ENCODE assay signal across 34 cellular contexts in genomic region chr18:5110288-5110687, GRCh38.
"Had no signal": no experiment of that assay in that cellular context is flagged by ENCODE, and none has a peak within 500 bp of the region (broad histone marks: within the 10 kb centered on the region; RNA-seq: fewer than 3 reads in every experiment).

No MANE protein-coding gene starts in this region.

- H3K9ac ChIP-seq: KMS-11 had no signal

- H3K9me3 ChIP-seq: MG63 had no signal

- H3K4me3 ChIP-seq: MG63 had no signal

- H3K36me3 ChIP-seq: MG63 had no signal

- DNase-seq: Karpas-422, Kasumi-1, KG1, MG63, MM.1S, MV-4-11, NCI-H1048, NCI-H1092, NCI-H1092 treated with DMSO at 0.1 percent for 48 hours, NCI-H1105, NCI-H1105 treated with DMSO at 0.1 percent for 48 hours, NCI-H1417, NCI-H1417 treated with DMSO at 0.1 percent for 48 hours, NCI-H1436, NCI-H1436 treated with DMSO at 0.1 percent for 48 hours, NCI-H146, NCI-H1694, NCI-H1694 treated with DMSO at 0.1 percent for 48 hours, NCI-H187, NCI-H187 treated with DMSO at 0.1 percent for 48 hours, NCI-H1930, NCI-H2029, NCI-H2029 treated with DMSO at 0.1 percent for 48 hours, NCI-H2081, NCI-H2081 treated with DMSO at 0.1 percent for 48 hours, NCI-H2107, NCI-H2171, NCI-H2171 treated with DMSO at 0.1 percent for 48 hours, NCI-H2227 treated with DMSO at 0.1 percent for 48 hours, NCI-H226, NCI-H345, NCI-H446, NCI-H446 treated with DMSO at 0.1 percent for 48 hours had no signal

- H3K4me2 ChIP-seq: KMS-11 had no signal

- H3K27ac ChIP-seq: KMS-11 had no signal

- H3K27me3 ChIP-seq: MG63 had no signal
